In genomic region chr9:137130176-137130755, GRCh38 we compare ENCODE assay signal across 8 cellular contexts. TPM values are rescaled to one million over a fixed set of nuclear protein-coding genes. Genes with fewer than 3 reads are reported as not detected.
DNase-seq lines count a peak whose midpoint lies in the region; ATAC-seq and TF ChIP-seq lines count a peak whose summit lies in the region.

No MANE protein-coding gene starts in this region.

- peak overlapping the region; percentile 71 for H3K4me3 Mint-ChIP-seq in T-helper 17 cell

- no peaks in the 10 kb centered on the region for H3K36me3 ChIP-seq in right atrium auricular region

- DNase-seq in Daoy (ENCODE audit: low read depth) (peak; percentile 47), HFF-Myc (ENCODE audit: extremely low read depth, low read depth) (no peak), T-helper 17 cell (no peak), right atrium auricular region (ENCODE audit: low spot score) (no peak), MV-4-11 (lab: John Stamatoyannopoulos, UW) (no peak), NCI-H1092 treated with DMSO at 0.1 percent for 48 hours (lab: John Stamatoyannopoulos, UW) (no peak), SKM-1 (lab: John Stamatoyannopoulos, UW; ENCODE audit: unreplicated experiment) (no peak)
- no peak for DNase-seq in stimulated activated naive CD8-positive, alpha-beta T cell treated with anti-CD3 and anti-CD28 coated beads, Interleukin-15, Interleukin-2, amounts not matched to agents 100 U/mL and 50 U/mL, for 24 hours

- ATAC-seq in T-helper 17 cell, result no peak
- peak; percentile 6 for ATAC-seq in stimulated activated naive CD8-positive, alpha-beta T cell treated with anti-CD3 and anti-CD28 coated beads, Interleukin-15, Interleukin-2, amounts not matched to agents 100 U/mL and 50 U/mL, for 24 hours

- peaks cover 9% of the 10 kb centered on the region for H3K27me3 Mint-ChIP-seq in T-helper 17 cell

- no peaks in the 10 kb centered on the region for H3K9me3 ChIP-seq in T-helper 17 cell (ENCODE audit: control insufficient read depth, low read length, poor library complexity, severe bottlenecking)
- H3K9me3 ChIP-seq in right atrium auricular region, result peaks cover 0 to 13% of the 10 kb centered on the region in 2 donors

- peaks cover 0 to 33% of the 10 kb centered on the region in 2 donors for H3K4me1 ChIP-seq in right atrium auricular region

- H3K4me3 ChIP-seq in HFF-Myc (replicated peaks; ENCODE audit: low read depth, low read length) (peak overlapping the region; percentile 79), right atrium auricular region (peak overlapping the region; percentile 75 to 80)

- peak overlapping the region; percentile 72 to 77 for H3K27ac ChIP-seq in right atrium auricular region

- no peaks in the 10 kb centered on the region for H3K27me3 ChIP-seq in right atrium auricular region

- TF ChIP-seq CTCF in HFF-Myc (IDR thresholded peaks at IDR 0.05; ENCODE audit: low read depth, low read length, missing control alignments) (no peak), right atrium auricular region (IDR thresholded peaks at IDR 0.05) (no peak)

- peaks cover 20% of the 10 kb centered on the region for H3K4me1 Mint-ChIP-seq in T-helper 17 cell

- no peak overlapping the region for H3K27ac Mint-ChIP-seq in T-helper 17 cell

- no peaks in the 10 kb centered on the region for H3K36me3 Mint-ChIP-seq in T-helper 17 cell (ENCODE audit: low read depth)

RNA-seq across cellular contexts. Expression of gene GRIN1, which starts 8.7 kb away (rescaled TPM):
- 0.06 TPM in 1 of 2 replicates, not detected in the other for total RNA-seq in Daoy (2014; rRNA removed; shearing (Covaris generic))
- total RNA-seq in T-helper 17 cell (not detected), right atrium auricular region (not detected)

RNA-seq across cellular contexts. Expression of gene DPP7, which starts 15.7 kb away (rescaled TPM):
- total RNA-seq in Daoy (2014; rRNA removed; shearing (Covaris generic)), result 23.0 and 35.4 TPM in 2 replicates
- total RNA-seq in T-helper 17 cell (100 to 1,000 TPM; 270 to 311 TPM), right atrium auricular region (100 to 1,000 TPM; 165 to 188 TPM)

RNA-seq across cellular contexts. Expression of gene LRRC26, which starts 39.6 kb away (rescaled TPM):
- not detected in 2 replicates for total RNA-seq in Daoy (2014; rRNA removed; shearing (Covaris generic))
- total RNA-seq in T-helper 17 cell (not detected), right atrium auricular region (not detected)

RNA-seq across cellular contexts. Expression of gene TMEM210, which starts 41.6 kb away (rescaled TPM):
- not detected in 2 replicates for total RNA-seq in Daoy (2014; rRNA removed; shearing (Covaris generic))
- total RNA-seq in T-helper 17 cell (not detected), right atrium auricular region (not detected)

RNA-seq across cellular contexts. Expression of gene MAN1B1, which starts 43.5 kb away (rescaled TPM):
- total RNA-seq in Daoy (2014; rRNA removed; shearing (Covaris generic)), result 57.5 and 61.9 TPM in 2 replicates
- total RNA-seq in T-helper 17 cell, result 10 to 100 TPM; 62.0 to 62.3 TPM
- total RNA-seq in right atrium auricular region, result 10 to 100 TPM; 20.9 to 26.8 TPM
